Comparison of ENCODE assay signal across 1 cellular context in genomic region chr2:7773362-7773973, GRCh38.
TF ChIP-seq lines count a peak whose summit lies in the region.

No MANE protein-coding gene starts in this region.

TF ChIP-seq in GM23338, 12 proteins besides CTCF, POLR2A, EP300 and RAD21 (continued from another document):
- TF ChIP-seq, protein P1, sequence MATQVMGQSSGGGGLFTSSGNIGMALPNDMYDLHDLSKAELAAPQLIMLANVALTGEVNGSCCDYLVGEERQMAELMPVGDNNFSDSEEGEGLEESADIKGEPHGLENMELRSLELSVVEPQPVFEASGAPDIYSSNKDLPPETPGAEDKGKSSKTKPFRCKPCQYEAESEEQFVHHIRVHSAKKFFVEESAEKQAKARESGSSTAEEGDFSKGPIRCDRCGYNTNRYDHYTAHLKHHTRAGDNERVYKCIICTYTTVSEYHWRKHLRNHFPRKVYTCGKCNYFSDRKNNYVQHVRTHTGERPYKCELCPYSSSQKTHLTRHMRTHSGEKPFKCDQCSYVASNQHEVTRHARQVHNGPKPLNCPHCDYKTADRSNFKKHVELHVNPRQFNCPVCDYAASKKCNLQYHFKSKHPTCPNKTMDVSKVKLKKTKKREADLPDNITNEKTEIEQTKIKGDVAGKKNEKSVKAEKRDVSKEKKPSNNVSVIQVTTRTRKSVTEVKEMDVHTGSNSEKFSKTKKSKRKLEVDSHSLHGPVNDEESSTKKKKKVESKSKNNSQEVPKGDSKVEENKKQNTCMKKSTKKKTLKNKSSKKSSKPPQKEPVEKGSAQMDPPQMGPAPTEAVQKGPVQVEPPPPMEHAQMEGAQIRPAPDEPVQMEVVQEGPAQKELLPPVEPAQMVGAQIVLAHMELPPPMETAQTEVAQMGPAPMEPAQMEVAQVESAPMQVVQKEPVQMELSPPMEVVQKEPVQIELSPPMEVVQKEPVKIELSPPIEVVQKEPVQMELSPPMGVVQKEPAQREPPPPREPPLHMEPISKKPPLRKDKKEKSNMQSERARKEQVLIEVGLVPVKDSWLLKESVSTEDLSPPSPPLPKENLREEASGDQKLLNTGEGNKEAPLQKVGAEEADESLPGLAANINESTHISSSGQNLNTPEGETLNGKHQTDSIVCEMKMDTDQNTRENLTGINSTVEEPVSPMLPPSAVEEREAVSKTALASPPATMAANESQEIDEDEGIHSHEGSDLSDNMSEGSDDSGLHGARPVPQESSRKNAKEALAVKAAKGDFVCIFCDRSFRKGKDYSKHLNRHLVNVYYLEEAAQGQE (IDR thresholded peaks at IDR 0.05; ENCODE audit: unreplicated experiment) = no peak
- TF ChIP-seq STAT1 (IDR thresholded peaks at IDR 0.05; ENCODE audit: unreplicated experiment) = no peak
TF ChIP-seq in GM23338: peak in this region for 0.
